Comparison of ENCODE assay signal across 8 cellular contexts in the genomic region with DNA sequence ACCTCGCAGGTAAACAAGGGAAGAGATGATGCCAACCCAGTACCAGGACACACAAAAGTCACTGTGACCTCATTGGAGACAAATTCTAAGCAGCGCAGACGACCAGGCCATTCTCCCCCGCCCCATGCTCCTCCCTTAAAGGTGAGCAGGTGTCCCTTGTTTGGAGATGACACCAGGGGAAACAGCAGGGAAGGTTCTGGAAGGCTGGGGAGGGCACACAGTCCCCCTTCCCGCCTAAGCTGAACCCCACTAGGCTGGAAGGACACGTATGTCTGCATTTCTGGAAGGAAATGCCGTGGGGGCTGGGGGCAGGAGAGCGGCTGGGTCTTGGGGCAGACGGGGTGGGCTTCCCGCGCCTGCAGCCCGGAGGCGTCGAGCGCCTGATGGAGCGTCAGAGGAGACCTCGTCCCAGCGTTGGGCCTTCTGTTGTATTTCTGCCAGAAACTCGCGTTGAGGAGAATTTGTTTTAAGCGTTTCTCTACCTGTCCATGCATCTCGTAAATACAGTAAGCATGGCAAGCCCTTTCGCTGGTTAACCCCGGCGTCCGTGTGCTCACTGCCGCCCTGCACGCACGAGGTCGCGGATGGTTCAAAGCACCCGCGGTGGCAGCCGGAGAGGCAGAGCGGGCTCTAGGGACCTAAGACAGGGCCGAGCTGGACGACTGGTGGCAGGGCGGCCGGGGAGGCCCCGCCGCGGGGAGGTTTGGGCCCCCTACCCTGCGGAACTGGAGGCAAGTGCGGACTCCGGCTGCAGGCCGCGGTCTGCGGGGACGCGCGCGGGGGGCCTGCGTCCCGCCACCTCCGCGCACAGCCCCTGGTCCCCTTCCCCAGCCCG. TPM values are rescaled to one million over a fixed set of nuclear protein-coding genes. Genes with fewer than 3 reads are reported as not detected.
DNase-seq lines count a peak whose midpoint lies in the region; ATAC-seq and TF ChIP-seq lines count a peak whose summit lies in the region.

No MANE protein-coding gene starts in this region.

- peaks cover 16% of the 10 kb centered on the region; the same call in 1 of the 2 replicates for H3F3A ChIP-seq in SU-DHL-6 (ENCODE audit: insufficient read depth)

- intact Hi-C loops in CD8-positive, alpha-beta T cell (cut with DNase I, micrococcal nuclease): no loop called here
- intact Hi-C loops in posterior vena cava (cut with DNase I) (no loop called here), head of caudate nucleus (cut with DNase I) (no loop called here)

- H3K36me3 ChIP-seq in CD8-positive, alpha-beta T cell (ENCODE audit: insufficient read depth, low read length): no peaks in the 10 kb centered on the region
- H3K36me3 ChIP-seq in H7 (replicated peaks; ENCODE audit: control insufficient read depth, insufficient read depth, low read length) (no peaks in the 10 kb centered on the region), SU-DHL-6 (ENCODE audit: low read length) (no peaks in the 10 kb centered on the region)

- no peak for DNase-seq in CD8-positive, alpha-beta T cell
- DNase-seq in H7: peak; percentile 80
- no peak for DNase-seq in fibroblast of the aortic adventitia (ENCODE audit: low read depth)
- peak; percentile 53 for DNase-seq in posterior vena cava (ENCODE audit: low spot score)
- no peak for DNase-seq in NOMO-1 treated with dmso at 0.1 percent for 144 hours (lab: John Stamatoyannopoulos, UW; ENCODE audit: unreplicated experiment)
- DNase-seq in LoVo (ENCODE audit: low spot score): no peak
- no peak for DNase-seq in head of caudate nucleus

- no peak for ATAC-seq in CD8-positive, alpha-beta T cell

- no peaks in the 10 kb centered on the region for H3K9me2 ChIP-seq in SU-DHL-6 (replicated peaks; ENCODE audit: insufficient read depth, low read length)

- no peak overlapping the region for H3K27ac Mint-ChIP-seq in CD8-positive, alpha-beta T cell

- no peaks in the 10 kb centered on the region for H3K9me3 ChIP-seq in CD8-positive, alpha-beta T cell (ENCODE audit: low read length)
- H3K9me3 ChIP-seq in SU-DHL-6 (ENCODE audit: insufficient read depth, low read length): 0 out of 2 replicates have a peak, but pooled peaks cover 3% of the 10 kb centered on the region

- peak overlapping the region; percentile 97 for H2AFZ ChIP-seq in SU-DHL-6 (ENCODE audit: low read depth, low read length, severe bottlenecking)

- no peaks in the 10 kb centered on the region for H3K79me2 ChIP-seq in SU-DHL-6 (ENCODE audit: insufficient read depth, low read length)

- peak overlapping the region; percentile 78 for H3K4me3 Mint-ChIP-seq in CD8-positive, alpha-beta T cell

- peaks cover 18% of the 10 kb centered on the region for H3K4me1 ChIP-seq in CD8-positive, alpha-beta T cell (ENCODE audit: insufficient read depth, low read length)

- peaks cover 63% of the 10 kb centered on the region for H3K27me3 Mint-ChIP-seq in CD8-positive, alpha-beta T cell (ENCODE audit: low read depth)

- POLR2A ChIA-PET in CD8-positive, alpha-beta T cell (lab: Charles Lee): no interaction called here

- H3K36me3 Mint-ChIP-seq in CD8-positive, alpha-beta T cell: no peaks in the 10 kb centered on the region

- H3K4me2 ChIP-seq in SU-DHL-6 (ENCODE audit: low read depth, low read length, poor library complexity, severe bottlenecking): peak overlapping the region; percentile 73

- no peaks in the 10 kb centered on the region for H4K20me1 ChIP-seq in SU-DHL-6 (ENCODE audit: low read depth, low read length)

- peaks cover 20% of the 10 kb centered on the region for H3K4me1 Mint-ChIP-seq in CD8-positive, alpha-beta T cell (ENCODE audit: low read depth)

- H3K4me3 ChIP-seq in CD8-positive, alpha-beta T cell (ENCODE audit: low read depth, low read length): peak overlapping the region; percentile 50
- H3K4me3 ChIP-seq in H7 (ENCODE audit: insufficient read depth, low read depth, low read length) (peak overlapping the region; percentile 66), SU-DHL-6 (ENCODE audit: insufficient read depth, low read length, poor library complexity, severe bottlenecking) (peak overlapping the region; percentile 65), fibroblast of the aortic adventitia (ENCODE audit: low read depth, low read length) (peak overlapping the region; percentile 62)

- peak overlapping the region; percentile 67 for H3K9ac ChIP-seq in SU-DHL-6 (ENCODE audit: low read length)

- H3K27me3 ChIP-seq in CD8-positive, alpha-beta T cell (ENCODE audit: insufficient read depth, low read length): peaks cover 53% of the 10 kb centered on the region
- H3K27me3 ChIP-seq in H7 (ENCODE audit: control insufficient read depth, insufficient read depth, low read length) (peaks cover 82% of the 10 kb centered on the region), SU-DHL-6 (ENCODE audit: low read length) (no peaks in the 10 kb centered on the region)

- H3K9me3 Mint-ChIP-seq in CD8-positive, alpha-beta T cell: no peaks in the 10 kb centered on the region

- CTCF ChIA-PET in CD8-positive, alpha-beta T cell (lab: Charles Lee): no interaction called here

- TF ChIP-seq CTCF in CD8-positive, alpha-beta T cell (IDR thresholded peaks at IDR 0.05): no peak
- TF ChIP-seq CTCF in SU-DHL-6 (IDR thresholded peaks at IDR 0.05; ENCODE audit: insufficient read depth, low read length, poor library complexity, severe bottlenecking): no peak
- no peak for TF ChIP-seq CTCF in fibroblast of the aortic adventitia (IDR thresholded peaks at IDR 0.05; ENCODE audit: insufficient read depth, low read length)

- no peak overlapping the region for H3K27ac ChIP-seq in CD8-positive, alpha-beta T cell (ENCODE audit: low read depth, low read length)
- no peak overlapping the region for H3K27ac ChIP-seq in SU-DHL-6 (ENCODE audit: low read depth, low read length)

RNA-seq across cellular contexts. Expression of a gene that starts 1.2 kb away (rescaled TPM):
- under 1 TPM in 1 of 2 experiments, not detected in 1; 0.08 TPM for total RNA-seq in CD8-positive, alpha-beta T cell
- total RNA-seq in H7 (2014; rRNA removed; shearing (Covaris generic)): 1.1 and 2.7 TPM in 2 replicates
- total RNA-seq in fibroblast of the aortic adventitia (ENCODE audit: low replicate concordance): under 0.01 and 0.16 TPM in 2 replicates
- not detected for total RNA-seq in posterior vena cava

Comparison
In these comparisons a context has a peak if more than half of its experiments do, and no peak if none do; other contexts are left out.
1. DNase-seq: peak in H7 (single experiment) and posterior vena cava (single experiment); none in CD8-positive, alpha-beta T cell (0 of 7), fibroblast of the aortic adventitia (single experiment), NOMO-1 treated with dmso at 0.1 percent for 144 hours (single experiment), LoVo (single experiment) and head of caudate nucleus (0 of 42).
2. Peak in every context shown above with its lines, with median percentiles within 50 percentile points of each other: H3K4me3 ChIP-seq.